8 cellular contexts compared by ENCODE assay signal in the genomic region with DNA sequence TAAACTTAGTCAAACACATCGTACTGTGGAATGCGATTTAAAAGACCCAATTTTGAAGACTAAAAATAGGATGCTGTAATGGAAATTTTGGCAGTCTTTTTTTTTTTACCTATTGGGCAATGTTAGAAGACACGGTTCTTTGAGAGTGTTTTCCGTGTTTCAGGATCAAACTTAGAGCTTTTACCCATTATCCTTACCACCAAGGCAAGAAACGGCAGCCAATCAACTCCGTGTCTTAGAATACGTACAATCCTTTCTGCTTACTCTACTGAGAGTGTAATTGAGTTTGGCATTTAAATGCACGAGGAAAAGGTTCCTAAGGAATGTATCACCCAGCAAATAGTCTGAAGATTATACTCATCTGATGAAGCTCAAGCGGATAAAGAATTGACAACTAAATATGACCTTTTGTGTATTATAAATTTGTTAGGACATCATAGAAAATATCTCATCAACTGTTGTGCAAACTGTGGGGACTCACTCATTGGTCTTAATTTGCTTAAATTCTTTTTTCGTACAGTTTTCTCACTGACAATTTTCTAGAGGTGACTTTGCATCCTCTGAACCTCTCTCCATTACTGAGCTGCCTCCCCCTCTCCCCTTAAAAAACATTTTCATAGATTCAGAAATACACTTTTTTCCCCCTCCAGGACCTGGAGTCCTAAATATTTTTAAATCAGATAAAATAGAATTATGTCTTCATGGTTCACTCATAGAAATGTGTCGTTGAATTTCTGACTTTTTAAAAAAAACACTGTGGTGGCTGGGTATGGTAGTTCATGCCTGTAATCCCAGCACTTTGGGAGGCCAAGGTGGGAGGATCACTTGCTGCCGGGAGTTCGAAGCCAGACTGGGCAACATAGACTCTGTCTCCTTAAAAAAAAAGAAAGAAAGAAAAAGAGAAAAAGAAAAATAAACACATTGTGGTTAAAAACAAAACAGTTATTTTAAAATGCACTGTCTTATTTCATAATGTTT. TPM values are rescaled to one million over a fixed set of nuclear protein-coding genes. Genes with fewer than 3 reads are reported as not detected.
DNase-seq lines count a peak whose midpoint lies in the region; ATAC-seq and FAIRE-seq lines count a peak whose summit lies in the region.

No MANE protein-coding gene starts in this region.

- DNase-seq in M059J (ENCODE audit: low read depth): peak; percentile 80
- DNase-seq in activated naive CD8-positive, alpha-beta T cell treated with anti-CD3 and anti-CD28 coated beads, Interleukin-2, amount 50 U/mL, for 24 hours: no peak
- DNase-seq in stimulated activated naive CD8-positive, alpha-beta T cell treated with anti-CD3 and anti-CD28 coated beads, Interleukin-15, amount 100 ng/mL, for 72 hours: no peak
- DNase-seq in putamen (ENCODE audit: low spot score): no peak

- FAIRE-seq in G401.6 (lab: Jason Lieb, UNC): peak; percentile 83

- H3K4me3 Mint-ChIP-seq in activated naive CD8-positive, alpha-beta T cell treated with anti-CD3 and anti-CD28 coated beads, Interleukin-2, amount 50 U/mL, for 24 hours: peak overlapping the region; percentile 98
- peak overlapping the region; percentile 96 to 100 for H3K4me3 Mint-ChIP-seq in stimulated activated naive CD8-positive, alpha-beta T cell treated with anti-CD3 and anti-CD28 coated beads, Interleukin-15, amount 100 ng/mL, for 72 hours

- peaks cover 70% of the 10 kb centered on the region for H3K4me1 Mint-ChIP-seq in activated naive CD8-positive, alpha-beta T cell treated with anti-CD3 and anti-CD28 coated beads, Interleukin-2, amount 50 U/mL, for 24 hours
- peaks cover 50% of the 10 kb centered on the region for H3K4me1 Mint-ChIP-seq in stimulated activated naive CD8-positive, alpha-beta T cell treated with anti-CD3 and anti-CD28 coated beads, Interleukin-15, amount 100 ng/mL, for 72 hours

- H3K4me3 ChIP-seq in iPS-20b (ENCODE audit: low read length): peak overlapping the region; percentile 100

- H3K36me3 Mint-ChIP-seq in activated naive CD8-positive, alpha-beta T cell treated with anti-CD3 and anti-CD28 coated beads, Interleukin-2, amount 50 U/mL, for 24 hours (ENCODE audit: low read depth): peaks cover 22% of the 10 kb centered on the region

- no peaks in the 10 kb centered on the region for H3K9me3 Mint-ChIP-seq in activated naive CD8-positive, alpha-beta T cell treated with anti-CD3 and anti-CD28 coated beads, Interleukin-2, amount 50 U/mL, for 24 hours
- no peaks in the 10 kb centered on the region for H3K9me3 Mint-ChIP-seq in stimulated activated naive CD8-positive, alpha-beta T cell treated with anti-CD3 and anti-CD28 coated beads, Interleukin-15, amount 100 ng/mL, for 72 hours

- ATAC-seq in activated naive CD8-positive, alpha-beta T cell treated with anti-CD3 and anti-CD28 coated beads, Interleukin-2, amount 50 U/mL, for 24 hours: no peak
- ATAC-seq in stimulated activated naive CD8-positive, alpha-beta T cell treated with anti-CD3 and anti-CD28 coated beads, Interleukin-15, amount 100 ng/mL, for 72 hours: no peak
- ATAC-seq in GM18909 (IDR thresholded peaks at IDR 0.05; ENCODE audit: poor library complexity, unreplicated experiment) (no peak), GM18868 (IDR thresholded peaks at IDR 0.05; ENCODE audit: unreplicated experiment) (no peak)

- H3K9me3 ChIP-seq in iPS-20b (ENCODE audit: insufficient read depth, low read depth, low read length): no peaks in the 10 kb centered on the region

- peak overlapping the region; percentile 93 for H3K27ac Mint-ChIP-seq in activated naive CD8-positive, alpha-beta T cell treated with anti-CD3 and anti-CD28 coated beads, Interleukin-2, amount 50 U/mL, for 24 hours
- H3K27ac Mint-ChIP-seq in stimulated activated naive CD8-positive, alpha-beta T cell treated with anti-CD3 and anti-CD28 coated beads, Interleukin-15, amount 100 ng/mL, for 72 hours: peak overlapping the region; percentile 97

- H3K9ac ChIP-seq in iPS-20b (ENCODE audit: low read depth, low read length): peak overlapping the region; percentile 95

- H3K36me3 ChIP-seq in iPS-20b (ENCODE audit: insufficient read depth, low read depth, low read length): peaks cover 17% of the 10 kb centered on the region

- no peaks in the 10 kb centered on the region for H3K27me3 Mint-ChIP-seq in activated naive CD8-positive, alpha-beta T cell treated with anti-CD3 and anti-CD28 coated beads, Interleukin-2, amount 50 U/mL, for 24 hours
- no peaks in the 10 kb centered on the region for H3K27me3 Mint-ChIP-seq in stimulated activated naive CD8-positive, alpha-beta T cell treated with anti-CD3 and anti-CD28 coated beads, Interleukin-15, amount 100 ng/mL, for 72 hours

- no peaks in the 10 kb centered on the region for H3K27me3 ChIP-seq in iPS-20b (ENCODE audit: insufficient read depth, low read length)

- peaks cover 4% of the 10 kb centered on the region; the same call in 1 of the 2 replicates for H3K4me1 ChIP-seq in iPS-20b (ENCODE audit: insufficient read depth, low read length)

- H3K27ac ChIP-seq in iPS-20b (ENCODE audit: low read length): no peak overlapping the region

RNA-seq across cellular contexts. Expression of a gene that starts 1.3 kb away (rescaled TPM):
- total RNA-seq in M059J (2014; rRNA removed; shearing (Covaris generic)): 6.8 and 14.7 TPM in 2 replicates

RNA-seq across cellular contexts. Expression of a gene that starts 1.5 kb away (rescaled TPM):
- total RNA-seq in M059J (2014; rRNA removed; shearing (Covaris generic)): 19.1 and 26.6 TPM in 2 replicates
